In genomic region chr5:178212241-178213002, GRCh38 we compare ENCODE assay signal across 16 cellular contexts. TPM values are rescaled to one million over a fixed set of nuclear protein-coding genes. Genes with fewer than 3 reads are reported as not detected.
DNase-seq lines count a peak whose midpoint lies in the region; ATAC-seq, FAIRE-seq and TF ChIP-seq lines count a peak whose summit lies in the region.
"Had no signal": no experiment of that assay in that cellular context is flagged by ENCODE, and none has a peak within 500 bp of the region (broad histone marks: within the 10 kb centered on the region; RNA-seq: fewer than 3 reads in every experiment).

No MANE protein-coding gene starts in this region.

- BruUV-seq in endothelial cell of umbilical vein (replicated peaks; lab: Mats Ljungman, UMichigan): no TSS peak

- H3K36me3 ChIP-seq in Peyer's patch (peaks cover 0 to 82% (median 0%) of the 10 kb centered on the region in 3 donors), endothelial cell of umbilical vein (ENCODE audit: control insufficient read depth in 2 of 2, extremely low read depth in 1 of 2, insufficient read depth in 2 of 2, low read length in 2 of 2) (peaks cover 36 to 69% of the 10 kb centered on the region in 2 experiments), transverse colon (peaks cover 0 to 47% (median 26%) of the 10 kb centered on the region in 4 donors)

- no peak for TF ChIP-seq POLR2A in Peyer's patch (IDR thresholded peaks at IDR 0.05)
- TF ChIP-seq POLR2A in endothelial cell of umbilical vein (IDR thresholded peaks at IDR 0.05; ENCODE audit: low read depth, low read length): peak; percentile 13
- peak; percentile 26 for TF ChIP-seq POLR2A in transverse colon (IDR thresholded peaks at IDR 0.05)

- POLR2A ChIA-PET in endothelial cell of umbilical vein (lab: Charles Lee): interaction anchor here (3.0 kb wide), 1 partner anchor 8 kb away, joined by 13 read pairs; the partner anchor contains the start of gene HNRNPAB

- no peak for TF ChIP-seq CTCF in natural killer cell (IDR thresholded peaks at IDR 0.05)
- TF ChIP-seq CTCF in Peyer's patch (IDR thresholded peaks at IDR 0.05): no peak
- no peak for TF ChIP-seq CTCF in endothelial cell of umbilical vein (IDR thresholded peaks at IDR 0.05; ENCODE audit: extremely low read depth in 1 of 2, insufficient read depth in 1 of 2, low read depth in 1 of 2, low read length in 2 of 2)
- TF ChIP-seq CTCF in transverse colon (IDR thresholded peaks at IDR 0.05): no peak

- H3K4me2 ChIP-seq in endothelial cell of umbilical vein (ENCODE audit: insufficient read depth, low read length): no peak overlapping the region
- H3K4me2 ChIP-seq: BLaER1 had no signal

- WGBS in transverse colon (ENCODE audit: low coverage in 1 of 2), 2 donors: 86% methylated on average over 3 of the region's 3 CpGs; no CpG with 5 or more reads in 1 of the 2 donors

- ATAC-seq in natural killer cell treated with Interleukin-12 subunit alpha and Interleukin-12 subunit beta and Interleukin-15 and Interleukin-18, amount 100 ng/mL, for 72 hours: peak in 1 of 2 donors; percentile 15
- ATAC-seq in natural killer cell: no peak

- H2AFZ ChIP-seq in endothelial cell of umbilical vein (ENCODE audit: low read depth, low read length): no peak overlapping the region

- H3K27me3 ChIP-seq in Peyer's patch (no peaks in the 10 kb centered on the region), endothelial cell of umbilical vein (ENCODE audit: control insufficient read depth in 2 of 2, insufficient read depth in 2 of 2, low read length in 2 of 2) (no peaks in the 10 kb centered on the region), transverse colon (no peaks in the 10 kb centered on the region)
- H3K27me3 ChIP-seq: BLaER1, sigmoid colon had no signal

- H3K36me3 Mint-ChIP-seq in natural killer cell treated with Interleukin-12 subunit alpha and Interleukin-12 subunit beta and Interleukin-15 and Interleukin-18, amount 100 ng/mL, for 72 hours: peaks cover 28% of the 10 kb centered on the region
- H3K36me3 Mint-ChIP-seq in natural killer cell: no peaks in the 10 kb centered on the region

- CTCF ChIA-PET in endothelial cell of umbilical vein (lab: Charles Lee): no interaction called here

- H3K9ac ChIP-seq in endothelial cell of umbilical vein (replicated peaks; ENCODE audit: extremely low read depth, insufficient read depth, low read length): no peak overlapping the region
- H3K9ac ChIP-seq: BLaER1 had no signal

- peaks cover 0 to 80% (median 27%) of the 10 kb centered on the region in 4 donors for H3K4me1 ChIP-seq in Peyer's patch
- H3K4me1 ChIP-seq in endothelial cell of umbilical vein (ENCODE audit: control insufficient read depth, extremely low read depth, insufficient read depth, low read length): peaks cover 3% of the 10 kb centered on the region
- H3K4me1 ChIP-seq in transverse colon: peaks cover 43 to 91% (median 74%) of the 10 kb centered on the region in 4 donors

- H3K9me3 ChIP-seq in Peyer's patch (no peaks in the 10 kb centered on the region), endothelial cell of umbilical vein (replicated peaks; ENCODE audit: control insufficient read depth, insufficient read depth, low read length) (no peaks in the 10 kb centered on the region), transverse colon (no peaks in the 10 kb centered on the region)
- H3K9me3 ChIP-seq: BLaER1, sigmoid colon had no signal

- no peaks in the 10 kb centered on the region for H3K9me3 Mint-ChIP-seq in natural killer cell treated with Interleukin-12 subunit alpha and Interleukin-12 subunit beta and Interleukin-15 and Interleukin-18, amount 100 ng/mL, for 72 hours
- no peaks in the 10 kb centered on the region for H3K9me3 Mint-ChIP-seq in natural killer cell

- H3K4me1 Mint-ChIP-seq in natural killer cell treated with Interleukin-12 subunit alpha and Interleukin-12 subunit beta and Interleukin-15 and Interleukin-18, amount 100 ng/mL, for 72 hours (ENCODE audit: low read depth in 2 of 2): peaks cover 26 to 34% of the 10 kb centered on the region in 2 donors
- H3K4me1 Mint-ChIP-seq in natural killer cell: peaks cover 13 to 42% of the 10 kb centered on the region in 2 donors

- dilution Hi-C loops in endothelial cell of umbilical vein (cut with MboI; ENCODE audit: extremely low pct_ligation_motif_present, low sequenced_read_pairs): no loop called here

- no peak overlapping the region for H3K4me3 Mint-ChIP-seq in natural killer cell treated with Interleukin-12 subunit alpha and Interleukin-12 subunit beta and Interleukin-15 and Interleukin-18, amount 100 ng/mL, for 72 hours
- no peak overlapping the region for H3K4me3 Mint-ChIP-seq in natural killer cell

- no peak for TF ChIP-seq EP300 in transverse colon (IDR thresholded peaks at IDR 0.05; ENCODE audit: low read depth)

- in situ Hi-C loops in transverse colon (cut with MboI; ENCODE audit: low pct_ligation_motif_present in 1 of 4, low pct_unique_long_range_greater_than_20kb in 1 of 4, low sequenced_read_pairs in 3 of 4): no loop called here

- H3K9me1 ChIP-seq in endothelial cell of umbilical vein (replicated peaks; ENCODE audit: control insufficient read depth, extremely low read depth, insufficient read depth, low read length): no peaks in the 10 kb centered on the region

- intact Hi-C loops in natural killer cell (cut with micrococcal nuclease) (no loop called here), endothelial cell of umbilical vein (cut with micrococcal nuclease) (no loop called here), transverse colon (cut with DNase I; ENCODE audit: low total_unique reads) (loop anchor here (10.0 kb wide), 1 partner anchor 798 kb away; no protein-coding TSS in a partner anchor)

- H3K27me3 Mint-ChIP-seq in natural killer cell treated with Interleukin-12 subunit alpha and Interleukin-12 subunit beta and Interleukin-15 and Interleukin-18, amount 100 ng/mL, for 72 hours: no peaks in the 10 kb centered on the region
- H3K27me3 Mint-ChIP-seq in natural killer cell (ENCODE audit: low read depth in 2 of 2): no peaks in the 10 kb centered on the region

- H3K27ac ChIP-seq in Peyer's patch: peak overlapping the region in 3 of 4 donors; percentile 45 to 99 (median 80)
- H3K27ac ChIP-seq in endothelial cell of umbilical vein (ENCODE audit: insufficient read depth, low read depth, low read length): no peak overlapping the region
- H3K27ac ChIP-seq in transverse colon: peak overlapping the region; percentile 99
- H3K27ac ChIP-seq: BLaER1, sigmoid colon had no signal

- no peak for DNase-seq in natural killer cell treated with Interleukin-12 subunit alpha and Interleukin-12 subunit beta and Interleukin-15 and Interleukin-18, amount 100 ng/mL, for 72 hours (ENCODE audit: low spot score)
- DNase-seq in natural killer cell (no peak), Peyer's patch (no peak), endothelial cell of umbilical vein (ENCODE audit: low read depth, low spot score) (no peak), transverse colon (no peak), NCI-H1105 (lab: John Stamatoyannopoulos, UW) (no peak), DMS153 (lab: John Stamatoyannopoulos, UW) (no peak)
- DNase-seq in NK-92 treated with Interleukin-12 subunit alpha and Interleukin-12 subunit beta, amount 100 ng/mL, for 24 hours (lab: John Stamatoyannopoulos, UW): no peak
- DNase-seq: activated CD4-positive, alpha-beta T cell treated with anti-CD3 and anti-CD28 coated beads for 4 hours; cortex of kidney; sigmoid colon; substantia nigra; T-helper 1 cell had no signal

- H3K27ac Mint-ChIP-seq in natural killer cell treated with Interleukin-12 subunit alpha and Interleukin-12 subunit beta and Interleukin-15 and Interleukin-18, amount 100 ng/mL, for 72 hours: peak overlapping the region; percentile 14 to 65
- peak overlapping the region in 1 of 2 donors; percentile 21 for H3K27ac Mint-ChIP-seq in natural killer cell

- peaks cover 22% of the 10 kb centered on the region for H3K79me2 ChIP-seq in endothelial cell of umbilical vein (ENCODE audit: control insufficient read depth, insufficient read depth, low read length)

- H3K4me3 ChIP-seq in Peyer's patch (no peak overlapping the region), endothelial cell of umbilical vein (replicated peaks in 1 of 3; ENCODE audit: insufficient read depth in 1 of 3, low read depth in 1 of 3, low read length in 3 of 3) (no peak overlapping the region), transverse colon (no peak overlapping the region)
- H3K4me3 ChIP-seq: BLaER1, sigmoid colon had no signal

- H4K20me1 ChIP-seq in endothelial cell of umbilical vein (replicated peaks; ENCODE audit: control insufficient read depth, extremely low read depth, insufficient read depth, low read length): peaks cover 4% of the 10 kb centered on the region

- FAIRE-seq in endothelial cell of umbilical vein (lab: Jason Lieb, UNC): no peak

RNA-seq across cellular contexts. Expression of gene HNRNPAB, which starts 8.1 kb away (rescaled TPM):
- 100 to 1,000 TPM; 314 to 481 TPM for total RNA-seq in natural killer cell treated with Interleukin-12 subunit alpha and Interleukin-12 subunit beta and Interleukin-15 and Interleukin-18, amount 100 ng/mL, for 72 hours
- 10 to 100 TPM; 77.6 to 98.4 (median 88.4) TPM for total RNA-seq in natural killer cell
- total RNA-seq in Peyer's patch: 100 to 1,000 TPM in 1 of 4 donors, 10 to 100 TPM in 3; 74.8 to 135 (median 81.4) TPM
- total RNA-seq in endothelial cell of umbilical vein: 309 and 310 TPM in 2 replicates
- polyA plus RNA-seq in endothelial cell of umbilical vein: 165 and 207 TPM in 2 replicates
- 155 and 191 TPM in 2 replicates for polyA plus RNA-seq in endothelial cell of umbilical vein (2011; cell fraction: cytosol; rRNA removed)
- polyA plus RNA-seq in endothelial cell of umbilical vein (2011; cell fraction: nucleus; rRNA removed): 103 and 152 TPM in 2 replicates
- polyA plus RNA-seq in endothelial cell of umbilical vein (2012): 163 and 250 TPM in 2 replicates
- polyA minus RNA-seq in endothelial cell of umbilical vein: 77.1 and 81.4 TPM in 2 replicates
- 90.1 TPM for polyA minus RNA-seq in endothelial cell of umbilical vein (2011; cell fraction: cytosol; rRNA and poly(A)+ RNA removed)
- 32.1 and 36.1 TPM in 2 replicates for polyA minus RNA-seq in endothelial cell of umbilical vein (2011; cell fraction: nucleus; rRNA and poly(A)+ RNA removed)
- total RNA-seq in transverse colon: 100 to 1,000 TPM; 115 to 199 (median 169) TPM

RNA-seq across cellular contexts. Expression of gene PHYKPL, which starts 20.2 kb away (rescaled TPM):
- 100 to 1,000 TPM; 133 to 191 TPM for total RNA-seq in natural killer cell treated with Interleukin-12 subunit alpha and Interleukin-12 subunit beta and Interleukin-15 and Interleukin-18, amount 100 ng/mL, for 72 hours
- total RNA-seq in natural killer cell (100 to 1,000 TPM; 111 to 134 (median 131) TPM), Peyer's patch (100 to 1,000 TPM; 180 to 441 (median 280) TPM), endothelial cell of umbilical vein (80.5 and 81.7 TPM in 2 replicates), transverse colon (100 to 1,000 TPM; 124 to 405 (median 197) TPM)
- 71.7 and 75.8 TPM in 2 replicates for polyA plus RNA-seq in endothelial cell of umbilical vein
- 31.6 and 41.7 TPM in 2 replicates for polyA plus RNA-seq in endothelial cell of umbilical vein (2011; cell fraction: cytosol; rRNA removed)
- polyA plus RNA-seq in endothelial cell of umbilical vein (2011; cell fraction: nucleus; rRNA removed): 258 and 286 TPM in 2 replicates
- polyA plus RNA-seq in endothelial cell of umbilical vein (2012): 24.8 and 26.6 TPM in 2 replicates
- polyA minus RNA-seq in endothelial cell of umbilical vein: 115 and 128 TPM in 2 replicates
- 19.8 TPM for polyA minus RNA-seq in endothelial cell of umbilical vein (2011; cell fraction: cytosol; rRNA and poly(A)+ RNA removed)
- 142 and 159 TPM in 2 replicates for polyA minus RNA-seq in endothelial cell of umbilical vein (2011; cell fraction: nucleus; rRNA and poly(A)+ RNA removed)

RNA-seq across cellular contexts. Expression of gene GMCL2, which starts 25.3 kb away (rescaled TPM):
- not detected for total RNA-seq in natural killer cell treated with Interleukin-12 subunit alpha and Interleukin-12 subunit beta and Interleukin-15 and Interleukin-18, amount 100 ng/mL, for 72 hours
- total RNA-seq in natural killer cell (not detected), Peyer's patch (not detected), endothelial cell of umbilical vein (not detected in 2 replicates), transverse colon (not detected)
- polyA plus RNA-seq in endothelial cell of umbilical vein: not detected in 2 replicates
- polyA plus RNA-seq in endothelial cell of umbilical vein (2011; cell fraction: cytosol; rRNA removed): not detected in 2 replicates
- polyA plus RNA-seq in endothelial cell of umbilical vein (2011; cell fraction: nucleus; rRNA removed): not detected in 2 replicates
- polyA plus RNA-seq in endothelial cell of umbilical vein (2012): not detected in 2 replicates
- not detected in 2 replicates for polyA minus RNA-seq in endothelial cell of umbilical vein
- not detected for polyA minus RNA-seq in endothelial cell of umbilical vein (2011; cell fraction: cytosol; rRNA and poly(A)+ RNA removed)
- not detected in 2 replicates for polyA minus RNA-seq in endothelial cell of umbilical vein (2011; cell fraction: nucleus; rRNA and poly(A)+ RNA removed)
- total RNA-seq: mucosa of gallbladder, sigmoid colon had no signal
- polyA plus RNA-seq: adipose tissue had no signal

RNA-seq across cellular contexts. Expression of gene NHP2, which starts 58.7 kb away (rescaled TPM):
- total RNA-seq in natural killer cell treated with Interleukin-12 subunit alpha and Interleukin-12 subunit beta and Interleukin-15 and Interleukin-18, amount 100 ng/mL, for 72 hours: 100 to 1,000 TPM; 139 to 196 TPM
- total RNA-seq in natural killer cell: 10 to 100 TPM; 39.2 to 43.5 (median 40.2) TPM
- 10 to 100 TPM; 49.5 to 75.9 (median 62.0) TPM for total RNA-seq in Peyer's patch
- 205 and 210 TPM in 2 replicates for total RNA-seq in endothelial cell of umbilical vein
- 202 and 220 TPM in 2 replicates for polyA plus RNA-seq in endothelial cell of umbilical vein
- polyA plus RNA-seq in endothelial cell of umbilical vein (2011; cell fraction: cytosol; rRNA removed): 245 and 324 TPM in 2 replicates
- 87.5 and 117 TPM in 2 replicates for polyA plus RNA-seq in endothelial cell of umbilical vein (2011; cell fraction: nucleus; rRNA removed)
- 197 and 224 TPM in 2 replicates for polyA plus RNA-seq in endothelial cell of umbilical vein (2012)
- 50.8 and 57.1 TPM in 2 replicates for polyA minus RNA-seq in endothelial cell of umbilical vein
- 130 TPM for polyA minus RNA-seq in endothelial cell of umbilical vein (2011; cell fraction: cytosol; rRNA and poly(A)+ RNA removed)
- polyA minus RNA-seq in endothelial cell of umbilical vein (2011; cell fraction: nucleus; rRNA and poly(A)+ RNA removed): 25.5 and 36.5 TPM in 2 replicates
- 100 to 1,000 TPM in 2 of 4 donors, 10 to 100 TPM in 2; 28.1 to 116 (median 96.7) TPM for total RNA-seq in transverse colon

Comparison
In these comparisons a context has a peak if more than half of its experiments do, and no peak if none do; other contexts are left out.
1. POLR2A ChIP-seq: peak in endothelial cell of umbilical vein (single experiment) and transverse colon (single experiment); none in Peyer's patch (0 of 2).